In the genomic region with DNA sequence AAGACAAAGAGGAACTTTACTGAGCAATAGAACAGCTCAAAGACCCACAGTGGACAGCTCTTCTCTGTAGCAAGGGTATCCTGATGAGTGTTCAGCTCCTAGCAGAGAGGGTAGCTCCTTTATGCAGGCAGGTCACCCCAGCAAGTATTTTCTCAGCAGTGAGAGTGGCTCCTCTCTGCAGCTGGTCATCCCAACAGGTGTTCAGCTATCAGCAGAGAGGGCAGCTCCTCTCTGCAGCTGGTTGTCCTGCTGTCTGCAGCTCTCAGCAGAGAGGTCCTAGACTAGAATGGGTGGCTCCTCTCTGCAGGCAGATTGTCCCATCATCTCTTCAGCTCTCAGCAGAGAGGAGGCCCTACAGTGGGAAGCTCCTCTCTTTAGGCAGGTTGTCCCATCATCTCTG, we compare ENCODE assay signal across 19 cellular contexts. TPM values are rescaled to one million over a fixed set of nuclear protein-coding genes. Genes with fewer than 3 reads are reported as not detected.
DNase-seq lines count a peak whose midpoint lies in the region; ATAC-seq and TF ChIP-seq lines count a peak whose summit lies in the region.
"Had no signal": no experiment of that assay in that cellular context is flagged by ENCODE, and none has a peak within 500 bp of the region (broad histone marks: within the 10 kb centered on the region; RNA-seq: fewer than 3 reads in every experiment).

No MANE protein-coding gene starts in this region.

- H3K4me1 ChIP-seq in SJCRH30: no peaks in the 10 kb centered on the region

- in situ Hi-C loops in GM13976 (cut with MboI; ENCODE audit: low sequenced_read_pairs, unreplicated experiment): no loop called here

- no peak overlapping the region for H3K27ac ChIP-seq in SJCRH30
- H3K27ac ChIP-seq: C4-2B had no signal

- no peaks in the 10 kb centered on the region for H3K27me3 Mint-ChIP-seq in stimulated activated naive CD8-positive, alpha-beta T cell treated with anti-CD3 and anti-CD28 coated beads, Interleukin-15, amount 100 ng/mL, for 72 hours
- H3K27me3 Mint-ChIP-seq in neural crest cell (ENCODE audit: low read depth) (no peaks in the 10 kb centered on the region), T-helper 17 cell (peaks cover 14% of the 10 kb centered on the region)

- H3K9me3 Mint-ChIP-seq in stimulated activated naive CD8-positive, alpha-beta T cell treated with anti-CD3 and anti-CD28 coated beads, Interleukin-15, amount 100 ng/mL, for 72 hours: no peaks in the 10 kb centered on the region
- no peaks in the 10 kb centered on the region for H3K9me3 Mint-ChIP-seq in neural crest cell

- H3K27me3 ChIP-seq in SJCRH30: no peaks in the 10 kb centered on the region

- H3K36me3 Mint-ChIP-seq in neural crest cell (ENCODE audit: low read depth): no peaks in the 10 kb centered on the region
- peaks cover 2% of the 10 kb centered on the region for H3K36me3 Mint-ChIP-seq in T-helper 17 cell (ENCODE audit: low read depth)

- no peak overlapping the region for H3K27ac Mint-ChIP-seq in stimulated activated naive CD8-positive, alpha-beta T cell treated with anti-CD3 and anti-CD28 coated beads, Interleukin-15, amount 100 ng/mL, for 72 hours
- H3K27ac Mint-ChIP-seq in neural crest cell (ENCODE audit: unreplicated experiment) (no peak overlapping the region), T-helper 17 cell (no peak overlapping the region)

- H3K9me3 ChIP-seq in SJCRH30 (replicated peaks) (no peaks in the 10 kb centered on the region), T-helper 17 cell (ENCODE audit: control insufficient read depth, low read length, poor library complexity, severe bottlenecking) (no peaks in the 10 kb centered on the region)
- H3K9me3 ChIP-seq: HAP-1 had no signal

- DNase-seq in stimulated activated naive CD8-positive, alpha-beta T cell treated with anti-CD3 and anti-CD28 coated beads, Interleukin-15, amount 100 ng/mL, for 72 hours: no peak
- DNase-seq in stimulated activated naive CD8-positive, alpha-beta T cell treated with anti-CD3 and anti-CD28 coated beads, Interleukin-15, Interleukin-2, amounts not matched to agents 100 U/mL and 50 U/mL, for 24 hours: no peak
- peak; percentile 50 to 61 for DNase-seq in SJCRH30
- DNase-seq in neural crest cell (ENCODE audit: low read depth, low spot score): no peak
- no peak for DNase-seq in NK-92 treated with Interleukin-12 subunit alpha and Interleukin-12 subunit beta, amount 100 ng/mL, for 24 hours (lab: John Stamatoyannopoulos, UW)
- DNase-seq in T-helper 17 cell: no peak
- DNase-seq in GM13976 (ENCODE audit: low spot score): no peak
- DNase-seq: EL, GF-D8, NCI-H1417, NCI-H1930, NCI-H510A, NCI-H748 treated with DMSO at 0.1 percent for 48 hours, Right ventricle myocardium superior, SW 1271, T-helper 2 cell had no signal

- H3K4me1 Mint-ChIP-seq in stimulated activated naive CD8-positive, alpha-beta T cell treated with anti-CD3 and anti-CD28 coated beads, Interleukin-15, amount 100 ng/mL, for 72 hours: peaks cover 21% of the 10 kb centered on the region
- peaks cover 22% of the 10 kb centered on the region for H3K4me1 Mint-ChIP-seq in neural crest cell
- peaks cover 27% of the 10 kb centered on the region for H3K4me1 Mint-ChIP-seq in T-helper 17 cell

- peak; percentile 13 for ATAC-seq in stimulated activated naive CD8-positive, alpha-beta T cell treated with anti-CD3 and anti-CD28 coated beads, Interleukin-15, amount 100 ng/mL, for 72 hours
- no peak for ATAC-seq in stimulated activated naive CD8-positive, alpha-beta T cell treated with anti-CD3 and anti-CD28 coated beads, Interleukin-15, Interleukin-2, amounts not matched to agents 100 U/mL and 50 U/mL, for 24 hours
- no peak for ATAC-seq in T-helper 17 cell

- H3K36me3 ChIP-seq in SJCRH30: no peaks in the 10 kb centered on the region
- H3K36me3 ChIP-seq: HAP-1 had no signal

- no peak overlapping the region for H3K4me3 ChIP-seq in SJCRH30
- H3K4me3 ChIP-seq: HAP-1 had no signal

- no peak for TF ChIP-seq CTCF in neural crest cell (conservative IDR thresholded peaks at IDR 0.05)
- TF ChIP-seq CTCF in GM13976 (IDR thresholded peaks at IDR 0.05; ENCODE audit: borderline replicate concordance, control extremely low read depth, extremely low read depth, insufficient read depth, missing control alignments): no peak

- no peak overlapping the region for H3K4me3 Mint-ChIP-seq in stimulated activated naive CD8-positive, alpha-beta T cell treated with anti-CD3 and anti-CD28 coated beads, Interleukin-15, amount 100 ng/mL, for 72 hours
- H3K4me3 Mint-ChIP-seq in neural crest cell: peak overlapping the region; percentile 19
- H3K4me3 Mint-ChIP-seq in T-helper 17 cell: no peak overlapping the region

RNA-seq across cellular contexts. Expression of a gene that starts 5.7 kb away (rescaled TPM):
- 31.8 and 34.7 TPM in 2 replicates for total RNA-seq in SJCRH30 (2014; rRNA removed; shearing (Covaris generic))
- total RNA-seq in neural crest cell (30.2 and 34.5 TPM in 2 replicates), T-helper 17 cell (10 to 100 TPM; 15.5 to 23.1 TPM)

RNA-seq across cellular contexts. Expression of a gene that starts 16.6 kb away (rescaled TPM):
- total RNA-seq in SJCRH30 (2014; rRNA removed; shearing (Covaris generic)): 2.2 and 2.3 TPM in 2 replicates
- total RNA-seq in neural crest cell: 12.3 and 13.9 TPM in 2 replicates
- 1 to 10 TPM in 1 of 2 donors, under 1 TPM in 1; 0.68 to 2.0 TPM for total RNA-seq in T-helper 17 cell
- total RNA-seq: HT1080 had no signal

Comparison
In these comparisons a context has a peak if more than half of its experiments do, and no peak if none do; other contexts are left out.
1. DNase-seq: peak in SJCRH30 (2 of 2); none in stimulated activated naive CD8-positive, alpha-beta T cell treated with anti-CD3 and anti-CD28 coated beads, Interleukin-15, amount 100 ng/mL, for 72 hours (0 of 2), stimulated activated naive CD8-positive, alpha-beta T cell treated with anti-CD3 and anti-CD28 coated beads, Interleukin-15, Interleukin-2, amounts not matched to agents 100 U/mL and 50 U/mL, for 24 hours (single experiment), neural crest cell (single experiment), NK-92 treated with Interleukin-12 subunit alpha and Interleukin-12 subunit beta, amount 100 ng/mL, for 24 hours (single experiment), T-helper 17 cell (0 of 3) and GM13976 (single experiment).